Comparison of ENCODE assay signal across 9 cellular contexts in the genomic region with DNA sequence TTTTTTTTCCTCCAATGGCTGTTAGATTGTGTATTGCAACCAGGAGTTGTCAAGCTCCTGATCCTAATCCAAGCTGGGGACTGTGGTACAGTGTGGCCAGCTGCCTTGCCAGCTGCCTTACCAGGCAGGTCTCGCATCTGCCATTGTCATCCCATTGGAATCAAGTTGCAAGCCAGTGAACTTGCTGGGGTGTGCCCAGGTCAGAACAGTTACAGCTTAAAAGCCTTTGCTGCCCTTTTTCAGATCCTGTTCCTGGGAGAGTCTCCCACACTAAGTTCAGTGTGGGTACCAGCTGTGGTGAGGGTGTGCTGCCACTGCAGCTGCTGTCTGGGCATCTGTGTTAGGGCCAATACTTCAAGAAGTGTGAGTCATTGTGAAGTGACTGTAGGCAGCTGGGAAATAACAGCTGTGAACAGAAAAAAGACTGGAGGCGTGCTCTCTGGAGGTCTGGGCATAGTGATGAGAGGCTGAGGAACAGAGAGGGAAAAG.
DNase-seq lines count a peak whose midpoint lies in the region; ATAC-seq, FAIRE-seq and TF ChIP-seq lines count a peak whose summit lies in the region.
"Had no signal": no experiment of that assay in that cellular context is flagged by ENCODE, and none has a peak within 500 bp of the region (broad histone marks: within the 10 kb centered on the region; RNA-seq: fewer than 3 reads in every experiment).

No MANE protein-coding gene starts in this region.

- DNase-seq in A549 (ENCODE audit: low read depth in 1 of 2, low spot score in 1 of 2) (no peak), NCI-H226 (peak; percentile 42), endothelial cell of umbilical vein (ENCODE audit: low read depth, low spot score) (peak; percentile 77), occipital lobe (lab: John Stamatoyannopoulos, UW) (peak; percentile 71), endodermal cell (no peak)
- DNase-seq in effector CD4-positive, alpha-beta T cell: no peak

- WGBS in A549 (ENCODE audit: missing lambda C conversion rate): 93% methylated on average over 2 of the region's 2 CpGs
- WGBS in endodermal cell (ENCODE audit: insufficient coverage in 1 of 2, insufficient read length in 1 of 2), 2 experiments: 99 to 100% methylated on average over 1 to 2 of the region's 2 CpGs

- peaks cover 26% of the 10 kb centered on the region for H3K36me3 Mint-ChIP-seq in endodermal cell (ENCODE audit: low read depth)

- H2AFZ ChIP-seq in endothelial cell of umbilical vein (ENCODE audit: low read depth, low read length): no peak overlapping the region

- no peak for TF ChIP-seq CTCF in A549 (IDR thresholded peaks at IDR 0.05)
- TF ChIP-seq CTCF in endothelial cell of umbilical vein (IDR thresholded peaks at IDR 0.05; ENCODE audit: extremely low read depth in 1 of 2, insufficient read depth in 1 of 2, low read depth in 1 of 2, low read length in 2 of 2): no peak
- TF ChIP-seq CTCF in endodermal cell (conservative IDR thresholded peaks at IDR 0.05): no peak

- TF ChIP-seq POLR2A in A549 (IDR thresholded peaks at IDR 0.05; ENCODE audit: low read length) (no peak), endothelial cell of umbilical vein (IDR thresholded peaks at IDR 0.05; ENCODE audit: low read depth, low read length) (no peak)

- no peak overlapping the region for H3K4me3 ChIP-seq in A549
- H3K4me3 ChIP-seq in endothelial cell of umbilical vein (replicated peaks in 1 of 3; ENCODE audit: insufficient read depth in 1 of 3, low read depth in 1 of 3, low read length in 3 of 3): no peak overlapping the region
- H3K4me3 ChIP-seq in endodermal cell (ENCODE audit: low read length): no peak overlapping the region

- H3K4me1 Mint-ChIP-seq in endodermal cell: no peaks in the 10 kb centered on the region

- POLR2A ChIA-PET in A549 (lab: Yijun Ruan, JAX): interaction anchor here (0.5 kb wide), 1 partner anchor 148 kb away, joined by 4 read pairs; no protein-coding TSS in a partner anchor
- POLR2A ChIA-PET in endothelial cell of umbilical vein (lab: Charles Lee): interaction anchor here (1.1 to 1.3 kb wide), 2 partner anchors 9 to 22 kb away, joined by 3 to 4 read pairs; no protein-coding TSS in a partner anchor

- H3K9ac ChIP-seq in endothelial cell of umbilical vein (replicated peaks; ENCODE audit: extremely low read depth, insufficient read depth, low read length): no peak overlapping the region
- H3K9ac ChIP-seq in endodermal cell (ENCODE audit: extremely low read depth, low read length, poor library complexity, severe bottlenecking): no peak overlapping the region

- peaks cover 4% of the 10 kb centered on the region for H4K20me1 ChIP-seq in endothelial cell of umbilical vein (replicated peaks; ENCODE audit: control insufficient read depth, extremely low read depth, insufficient read depth, low read length)

- H3K27ac Mint-ChIP-seq in endodermal cell: no peak overlapping the region

- dilution Hi-C loops in endothelial cell of umbilical vein (cut with MboI; ENCODE audit: extremely low pct_ligation_motif_present, low sequenced_read_pairs): no loop called here

- CTCF ChIA-PET in A549 (lab: Yijun Ruan, JAX): interaction anchor here (1.3 kb wide), 1 partner anchor 8 kb away, joined by 4 read pairs; no protein-coding TSS in a partner anchor
- CTCF ChIA-PET in endothelial cell of umbilical vein (lab: Charles Lee): interaction anchor here (0.7 to 2.1 kb wide), 7 partner anchors 9 to 154 kb away, joined by 3 to 12 read pairs (median 6); no protein-coding TSS in a partner anchor

- H3K9me1 ChIP-seq in endothelial cell of umbilical vein (replicated peaks; ENCODE audit: control insufficient read depth, extremely low read depth, insufficient read depth, low read length): no peaks in the 10 kb centered on the region

- TF ChIP-seq EP300 in A549 (IDR thresholded peaks at IDR 0.05): no peak

- no peak for TF ChIP-seq RAD21 in A549 (conservative IDR thresholded peaks at IDR 0.05 in 1 of 2, IDR thresholded peaks at IDR 0.05 in 1 of 2)

- no peaks in the 10 kb centered on the region for H3K27me3 ChIP-seq in endothelial cell of umbilical vein (ENCODE audit: control insufficient read depth in 2 of 2, insufficient read depth in 2 of 2, low read length in 2 of 2)
- H3K27me3 ChIP-seq in endodermal cell (ENCODE audit: control insufficient read depth, insufficient read depth, low read length, poor library complexity, severe bottlenecking): no peaks in the 10 kb centered on the region

- no peaks in the 10 kb centered on the region for H3K9me3 ChIP-seq in A549
- no peaks in the 10 kb centered on the region for H3K9me3 ChIP-seq in endothelial cell of umbilical vein (replicated peaks; ENCODE audit: control insufficient read depth, insufficient read depth, low read length)
- peaks cover 30% of the 10 kb centered on the region for H3K9me3 ChIP-seq in endodermal cell (ENCODE audit: control insufficient read depth, low read length)

- FAIRE-seq in A549 (lab: Jason Lieb, UNC): no peak
- FAIRE-seq in endothelial cell of umbilical vein (lab: Jason Lieb, UNC): peak; percentile 93
- FAIRE-seq: GM18507 had no signal

- H3K4me2 ChIP-seq in A549 (no peak overlapping the region), endothelial cell of umbilical vein (ENCODE audit: insufficient read depth, low read length) (no peak overlapping the region)

- H3K36me3 ChIP-seq in endothelial cell of umbilical vein (ENCODE audit: control insufficient read depth in 2 of 2, extremely low read depth in 1 of 2, insufficient read depth in 2 of 2, low read length in 2 of 2): no peaks in the 10 kb centered on the region
- H3K36me3 ChIP-seq in endodermal cell (ENCODE audit: control insufficient read depth, insufficient read depth, low read length): no peaks in the 10 kb centered on the region

- peaks cover 84% of the 10 kb centered on the region for H3K79me2 ChIP-seq in endothelial cell of umbilical vein (ENCODE audit: control insufficient read depth, insufficient read depth, low read length)

- no TSS peak for BruUV-seq in endothelial cell of umbilical vein (replicated peaks; lab: Mats Ljungman, UMichigan)

- intact Hi-C loops in endothelial cell of umbilical vein (cut with micrococcal nuclease): no loop called here

- H3K4me1 ChIP-seq in A549: peaks cover 42% of the 10 kb centered on the region
- H3K4me1 ChIP-seq in endothelial cell of umbilical vein (ENCODE audit: control insufficient read depth, extremely low read depth, insufficient read depth, low read length): peaks cover 32% of the 10 kb centered on the region
- peaks cover 27% of the 10 kb centered on the region for H3K4me1 ChIP-seq in endodermal cell (ENCODE audit: control insufficient read depth, insufficient read depth, low read length)

- H3K9me3 Mint-ChIP-seq in endodermal cell: peaks cover 33% of the 10 kb centered on the region

- no peaks in the 10 kb centered on the region for H3K27me3 Mint-ChIP-seq in endodermal cell (ENCODE audit: insufficient read depth)

- H3K27ac ChIP-seq in A549 (no peak overlapping the region), endothelial cell of umbilical vein (ENCODE audit: insufficient read depth, low read depth, low read length) (peak overlapping the region; percentile 38), endodermal cell (ENCODE audit: low read depth, low read length) (no peak overlapping the region)

- H3K4me3 Mint-ChIP-seq in endodermal cell: no peak overlapping the region

- ATAC-seq in A549: peak; percentile 68 to 82
- peak; percentile 89 for ATAC-seq in GM18511 (IDR thresholded peaks at IDR 0.05; ENCODE audit: unreplicated experiment)
- ATAC-seq in GM18861 (IDR thresholded peaks at IDR 0.05; ENCODE audit: unreplicated experiment): no peak

TF ChIP-seq in A549, 52 proteins besides CTCF, POLR2A, EP300 and RAD21:
- no peak for TF ChIP-seq RARB (CRISPR knock-in tag; IDR thresholded peaks at IDR 0.05)
- no peak for TF ChIP-seq FOSL2 (IDR thresholded peaks at IDR 0.05)
- peak; percentile 20; the same call in 1 of the 2 replicates for TF ChIP-seq FOSL2 (CRISPR knock-in tag; IDR thresholded peaks at IDR 0.05)

TF ChIP-seq in endothelial cell of umbilical vein, 7 proteins besides CTCF, POLR2A, EP300 and RAD21:
- TF ChIP-seq MYC (IDR thresholded peaks at IDR 0.05; ENCODE audit: low read depth, low read length) (no peak), EZH2 (IDR thresholded peaks at IDR 0.05; ENCODE audit: borderline replicate concordance, low read depth, low read length, severe bottlenecking) (no peak), FOS (IDR thresholded peaks at IDR 0.05; ENCODE audit: borderline replicate concordance, insufficient read depth, low read length) (peak; percentile 79), JUN (IDR thresholded peaks at IDR 0.05; ENCODE audit: borderline replicate concordance, insufficient read depth, insufficient read length, low read depth) (peak; percentile 59), GATA2 (IDR thresholded peaks at IDR 0.05; ENCODE audit: insufficient read depth, insufficient read length, low read depth, low read length) (no peak), POLR2AphosphoS5 (IDR thresholded peaks at IDR 0.05; ENCODE audit: insufficient read depth, low read depth, low read length) (peak; percentile 60)
- TF ChIP-seq, protein P1, sequence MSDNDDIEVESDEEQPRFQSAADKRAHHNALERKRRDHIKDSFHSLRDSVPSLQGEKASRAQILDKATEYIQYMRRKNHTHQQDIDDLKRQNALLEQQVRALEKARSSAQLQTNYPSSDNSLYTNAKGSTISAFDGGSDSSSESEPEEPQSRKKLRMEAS (IDR thresholded peaks at IDR 0.05; ENCODE audit: insufficient read depth, insufficient read length): no peak

Comparison
In these comparisons a context has a peak if more than half of its experiments do, and no peak if none do; other contexts are left out.
1. DNase-seq: peak in NCI-H226 (single experiment), endothelial cell of umbilical vein (single experiment) and occipital lobe (single experiment); none in A549 (0 of 2), endodermal cell (single experiment) and effector CD4-positive, alpha-beta T cell (single experiment).